In genomic region chr4:45215976-45216542, GRCh38 we compare ENCODE assay signal across 34 cellular contexts.
"Had no signal": no experiment of that assay in that cellular context is flagged by ENCODE, and none has a peak within 500 bp of the region (broad histone marks: within the 10 kb centered on the region; RNA-seq: fewer than 3 reads in every experiment).

No MANE protein-coding gene starts in this region.

- H3K36me3 Mint-ChIP-seq: activated CD4-positive, alpha-beta memory T cell treated with anti-CD3 and anti-CD28 coated beads for 36 hours; activated naive CD4-positive, alpha-beta T cell treated with anti-CD3 and anti-CD28 coated beads, Interleukin-2, amount 10 ng/mL, durations not matched to agents 7 days and 5 days; activated naive CD4-positive, alpha-beta T cell treated with anti-CD3 and anti-CD28 coated beads, Interleukin-2, amount 50 U/mL, for 24 hours; activated naive CD8-positive, alpha-beta T cell; activated naive CD8-positive, alpha-beta T cell treated with anti-CD3 and anti-CD28 coated beads, Interleukin-2, amount 10 ng/mL, durations not matched to agents 7 days and 5 days; brain had no signal

- H3K27me3 ChIP-seq: ascending aorta, cardiac muscle cell had no signal

- H3K4me3 ChIP-seq: ascending aorta, cardiac muscle cell had no signal

- H3K27ac Mint-ChIP-seq: activated B cell treated with CpG ODN at 0.5 μM for 24 hours; activated CD4-positive, alpha-beta memory T cell treated with anti-CD3 and anti-CD28 coated beads for 36 hours; activated CD4-positive, alpha-beta T cell treated with anti-CD3 and anti-CD28 coated beads, Interleukin-2, amount 10 ng/mL, durations not matched to agents 24 days and 14 days; activated CD8-positive, alpha-beta T cell treated with anti-CD3 and anti-CD28 coated beads for 36 hours; activated naive CD4-positive, alpha-beta T cell treated with anti-CD3 and anti-CD28 coated beads, Interleukin-2, amount 10 ng/mL, durations not matched to agents 7 days and 5 days; activated naive CD4-positive, alpha-beta T cell treated with anti-CD3 and anti-CD28 coated beads, Interleukin-2, amount 50 U/mL, for 24 hours; activated naive CD8-positive, alpha-beta T cell; activated naive CD8-positive, alpha-beta T cell treated with anti-CD3 and anti-CD28 coated beads, Interleukin-2, amount 10 ng/mL, durations not matched to agents 7 days and 5 days; activated naive CD8-positive, alpha-beta T cell treated with anti-CD3 and anti-CD28 coated beads, Interleukin-2, amount 50 U/mL, for 24 hours; activated T-cell treated with anti-CD3 and anti-CD28 coated beads, Interleukin-2, amount 50 U/mL, for 24 hours; activated T-helper 2 cell treated with anti-CD3 and anti-CD28 coated beads, Interferon-gamma antibody, Interleukin-2, Interleukin-4, amounts not matched to agents 10 μg/mL and 5 μg/mL and 100 μg/mL, durations not matched to agents 14 hours and 24 hours and 36 hours; brain; T-helper 2 cell treated with Interferon-gamma antibody and Interleukin-4, amounts not matched to agents 5 μg/mL and 100 μg/mL, for 36 hours had no signal

- FAIRE-seq: bronchial epithelial cell, TTC549 had no signal

- H3K4me1 Mint-ChIP-seq: activated B cell treated with CpG ODN at 0.5 μM for 24 hours; activated CD4-positive, alpha-beta T cell treated with anti-CD3 and anti-CD28 coated beads, Interleukin-2, amount 10 ng/mL, durations not matched to agents 24 days and 14 days; activated naive CD4-positive, alpha-beta T cell treated with anti-CD3 and anti-CD28 coated beads, Interleukin-2, amount 10 ng/mL, durations not matched to agents 7 days and 5 days; activated naive CD4-positive, alpha-beta T cell treated with anti-CD3 and anti-CD28 coated beads, Interleukin-2, amount 50 U/mL, for 24 hours; activated naive CD8-positive, alpha-beta T cell treated with anti-CD3 and anti-CD28 coated beads, Interleukin-2, amount 10 ng/mL, durations not matched to agents 7 days and 5 days; activated naive CD8-positive, alpha-beta T cell treated with anti-CD3 and anti-CD28 coated beads, Interleukin-2, amount 50 U/mL, for 24 hours; brain; central memory CD8-positive, alpha-beta T cell had no signal

- H3K9me3 ChIP-seq: ascending aorta had no signal

- DNase-seq: activated B cell treated with CpG ODN at 0.5 μM for 24 hours; activated CD4-positive, alpha-beta memory T cell treated with anti-CD3 and anti-CD28 coated beads for 36 hours; activated CD4-positive, alpha-beta T cell treated with anti-CD3 and anti-CD28 coated beads for 4 hours; activated CD4-positive, alpha-beta T cell treated with anti-CD3 and anti-CD28 coated beads, Interleukin-2, amount 10 ng/mL, durations not matched to agents 24 days and 14 days; activated CD4-positive, alpha-beta T cell treated with anti-CD3 and anti-CD28 coated beads, Interleukin-2, amount 50 U/mL, for 1 hour; activated CD4-positive, alpha-beta T cell treated with anti-CD3 and anti-CD28 coated beads, Interleukin-2, amount 50 U/mL, for 4 hours; activated CD4-positive, CD25-positive, alpha-beta regulatory T cell treated with anti-CD3 and anti-CD28 coated beads, Interleukin-2, amount 50 U/mL, for 72 hours; activated CD8-positive, alpha-beta memory T cell treated with anti-CD3 and anti-CD28 coated beads, Interleukin-2, amount 50 U/mL, for 48 hours; activated CD8-positive, alpha-beta T cell treated with anti-CD3 and anti-CD28 coated beads for 36 hours; activated effector memory CD4-positive, alpha-beta T cell treated with Interleukin-2 at 50 U/mL for 16 hours; activated gamma-delta T cell; activated naive CD4-positive, alpha-beta T cell treated with anti-CD3 and anti-CD28 coated beads, Interleukin-2, amount 10 ng/mL, durations not matched to agents 7 days and 5 days; activated naive CD4-positive, alpha-beta T cell treated with Interleukin-2 at 50 U/mL for 16 hours; activated naive CD8-positive, alpha-beta T cell treated with anti-CD3 and anti-CD28 coated beads, Interleukin-2, amount 10 ng/mL, durations not matched to agents 7 days and 5 days; activated naive CD8-positive, alpha-beta T cell treated with anti-CD3 and anti-CD28 coated beads, Interleukin-2, amount 50 U/mL, for 24 hours; activated T-cell treated with anti-CD3 and anti-CD28 coated beads, Interleukin-2, amount 50 U/mL, for 24 hours; activated T-cell treated with anti-CD3 and anti-CD28 coated beads, Interleukin-2, amount 50 U/mL, for 48 hours; amygdala; anterior cingulate cortex; caudate nucleus; cerebellar nuclear complex; T-helper 2 cell; T-helper 9 cell had no signal

- H3K36me3 ChIP-seq: ascending aorta, cardiac muscle cell had no signal

- H3K27ac ChIP-seq: ascending aorta, cardiac muscle cell, VCaP had no signal

- H3K27me3 Mint-ChIP-seq: activated B cell treated with CpG ODN at 0.5 μM for 24 hours; activated CD4-positive, alpha-beta memory T cell treated with anti-CD3 and anti-CD28 coated beads for 36 hours; activated CD4-positive, alpha-beta T cell treated with anti-CD3 and anti-CD28 coated beads, Interleukin-2, amount 10 ng/mL, durations not matched to agents 24 days and 14 days; activated CD8-positive, alpha-beta T cell treated with anti-CD3 and anti-CD28 coated beads for 36 hours; activated naive CD4-positive, alpha-beta T cell treated with anti-CD3 and anti-CD28 coated beads, Interleukin-2, amount 10 ng/mL, durations not matched to agents 7 days and 5 days; activated naive CD4-positive, alpha-beta T cell treated with anti-CD3 and anti-CD28 coated beads, Interleukin-2, amount 50 U/mL, for 24 hours; activated naive CD8-positive, alpha-beta T cell; activated naive CD8-positive, alpha-beta T cell treated with anti-CD3 and anti-CD28 coated beads, Interleukin-2, amount 10 ng/mL, durations not matched to agents 7 days and 5 days; activated naive CD8-positive, alpha-beta T cell treated with anti-CD3 and anti-CD28 coated beads, Interleukin-2, amount 50 U/mL, for 24 hours; activated T-cell treated with anti-CD3 and anti-CD28 coated beads, Interleukin-2, amount 50 U/mL, for 24 hours; brain; central memory CD8-positive, alpha-beta T cell had no signal

- H3K9me3 Mint-ChIP-seq: activated B cell treated with CpG ODN at 0.5 μM for 24 hours; activated CD4-positive, alpha-beta memory T cell treated with anti-CD3 and anti-CD28 coated beads for 36 hours; activated CD4-positive, alpha-beta T cell treated with anti-CD3 and anti-CD28 coated beads, Interleukin-2, amount 10 ng/mL, durations not matched to agents 24 days and 14 days; activated naive CD4-positive, alpha-beta T cell treated with anti-CD3 and anti-CD28 coated beads, Interleukin-2, amount 10 ng/mL, durations not matched to agents 7 days and 5 days; activated naive CD4-positive, alpha-beta T cell treated with anti-CD3 and anti-CD28 coated beads, Interleukin-2, amount 50 U/mL, for 24 hours; activated naive CD8-positive, alpha-beta T cell treated with anti-CD3 and anti-CD28 coated beads, Interleukin-2, amount 10 ng/mL, durations not matched to agents 7 days and 5 days; activated naive CD8-positive, alpha-beta T cell treated with anti-CD3 and anti-CD28 coated beads, Interleukin-2, amount 50 U/mL, for 24 hours had no signal

- ATAC-seq: activated CD8-positive, alpha-beta T cell treated with anti-CD3 and anti-CD28 coated beads for 36 hours; activated naive CD8-positive, alpha-beta T cell treated with anti-CD3 and anti-CD28 coated beads, Interleukin-2, amount 50 U/mL, for 24 hours had no signal

- H3K4me3 Mint-ChIP-seq: activated B cell treated with CpG ODN at 0.5 μM for 24 hours; activated CD4-positive, alpha-beta memory T cell treated with anti-CD3 and anti-CD28 coated beads for 36 hours; activated CD4-positive, alpha-beta T cell treated with anti-CD3 and anti-CD28 coated beads, Interleukin-2, amount 10 ng/mL, durations not matched to agents 24 days and 14 days; activated CD8-positive, alpha-beta T cell treated with anti-CD3 and anti-CD28 coated beads for 36 hours; activated naive CD4-positive, alpha-beta T cell treated with anti-CD3 and anti-CD28 coated beads, Interleukin-2, amount 10 ng/mL, durations not matched to agents 7 days and 5 days; activated naive CD4-positive, alpha-beta T cell treated with anti-CD3 and anti-CD28 coated beads, Interleukin-2, amount 50 U/mL, for 24 hours; activated naive CD8-positive, alpha-beta T cell; activated naive CD8-positive, alpha-beta T cell treated with anti-CD3 and anti-CD28 coated beads, Interleukin-2, amount 10 ng/mL, durations not matched to agents 7 days and 5 days; activated naive CD8-positive, alpha-beta T cell treated with anti-CD3 and anti-CD28 coated beads, Interleukin-2, amount 50 U/mL, for 24 hours; activated T-cell treated with anti-CD3 and anti-CD28 coated beads, Interleukin-2, amount 50 U/mL, for 24 hours; brain; central memory CD8-positive, alpha-beta T cell; T-helper 2 cell treated with Interferon-gamma antibody and Interleukin-4, amounts not matched to agents 5 μg/mL and 100 μg/mL, for 36 hours had no signal

- H3K4me1 ChIP-seq: ascending aorta had no signal
